Comparison of ENCODE assay signal across 21 cellular contexts in the genomic region with DNA sequence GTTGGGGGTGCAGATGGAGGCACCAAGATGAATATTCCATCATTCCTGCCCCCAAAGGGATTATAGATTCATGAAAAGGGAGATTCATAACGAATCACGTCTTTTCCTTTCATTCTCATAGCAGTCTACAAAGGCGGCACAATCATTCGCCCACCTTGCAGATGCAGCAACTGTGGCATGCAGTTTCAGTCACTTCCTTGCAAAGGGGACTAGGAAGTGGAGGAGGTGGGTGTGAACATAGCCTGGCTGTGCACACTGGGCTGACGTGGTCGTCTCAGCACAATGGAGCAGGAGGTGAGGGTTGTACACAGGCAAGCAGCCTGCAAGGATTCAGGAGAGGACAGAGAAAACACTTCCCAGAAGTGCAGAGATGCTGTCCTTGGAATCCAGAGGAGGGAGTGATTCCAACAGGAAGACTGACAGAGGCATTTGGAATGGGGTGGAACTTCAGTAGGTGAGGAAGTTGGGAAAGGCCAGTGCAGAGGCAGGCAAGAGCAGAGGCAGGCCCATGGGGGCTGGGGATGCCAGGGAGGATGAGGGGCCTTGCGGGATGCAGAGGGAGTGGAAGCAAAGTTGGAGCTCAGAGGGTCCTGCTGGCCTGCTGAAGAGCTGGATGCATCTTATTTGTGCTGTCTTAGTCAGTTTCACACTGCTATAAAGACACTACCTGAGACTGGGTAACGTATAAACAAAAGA.
"Had no signal": no experiment of that assay in that cellular context is flagged by ENCODE, and none has a peak within 500 bp of the region (broad histone marks: within the 10 kb centered on the region; RNA-seq: fewer than 3 reads in every experiment).

No MANE protein-coding gene starts in this region.

- ATAC-seq: mucosa of descending colon; stimulated activated naive B cell treated with anti-CD40 and anti-IgM and Interleukin-4, amounts not matched to agents 10 μg/mL and 1 μg/mL and 100 μg/mL, for 72 hours; T-helper 17 cell had no signal

- DNase-seq: activated B cell treated with CpG ODN at 0.5 μM for 24 hours; activated CD4-positive, alpha-beta memory T cell treated with anti-CD3 and anti-CD28 coated beads for 36 hours; activated CD4-positive, alpha-beta T cell treated with anti-CD3 and anti-CD28 coated beads for 48 hours; activated naive CD4-positive, alpha-beta T cell treated with Interleukin-2 at 50 U/mL for 16 hours; activated naive CD8-positive, alpha-beta T cell treated with anti-CD3 and anti-CD28 coated beads, Interleukin-2, amount 10 ng/mL, durations not matched to agents 7 days and 5 days; heart right ventricle; mucosa of descending colon; ovary; stimulated activated CD4-positive, alpha-beta T cell treated with anti-CD3 and anti-CD28 coated beads, Interleukin-12 subunit alpha, Interleukin-12 subunit beta, amount 100 ng/mL, for 4 hours; stimulated activated naive B cell treated with anti-CD40 and anti-IgM and Interleukin-4, amounts not matched to agents 10 μg/mL and 1 μg/mL and 100 μg/mL, for 72 hours; SW 1271; T-helper 17 cell; testis; trophoblast cell had no signal

- H3K4me1 ChIP-seq: prostate gland, right atrium auricular region, testis, vagina had no signal

- H3K36me3 ChIP-seq: cardiac muscle cell, heart right ventricle, ovary, prostate gland, right atrium auricular region, vagina had no signal

- H3K4me3 ChIP-seq: cardiac muscle cell, heart right ventricle, mucosa of descending colon, ovary, prostate gland, right atrium auricular region, SK-N-MC, testis, vagina had no signal

- H3K9me3 ChIP-seq: ovary, prostate gland, testis, vagina had no signal

- H3K27me3 Mint-ChIP-seq: activated CD4-positive, alpha-beta memory T cell treated with anti-CD3 and anti-CD28 coated beads for 36 hours; T-helper 17 cell had no signal

- H3K27me3 ChIP-seq: cardiac muscle cell, ovary, right atrium auricular region, testis, vagina had no signal

- H3K4me1 Mint-ChIP-seq: activated B cell treated with CpG ODN at 0.5 μM for 24 hours, memory B cell had no signal

- H3K4me3 Mint-ChIP-seq: activated B cell treated with CpG ODN at 0.5 μM for 24 hours; activated CD4-positive, alpha-beta memory T cell treated with anti-CD3 and anti-CD28 coated beads for 36 hours; activated naive CD8-positive, alpha-beta T cell treated with anti-CD3 and anti-CD28 coated beads, Interleukin-2, amount 10 ng/mL, durations not matched to agents 7 days and 5 days; memory B cell; stimulated activated naive B cell treated with anti-CD40 and anti-IgM and Interleukin-4, amounts not matched to agents 10 μg/mL and 1 μg/mL and 100 μg/mL, for 72 hours; T-helper 17 cell had no signal

- H3K27ac ChIP-seq: cardiac muscle cell, epithelial cell of prostate, heart right ventricle, ovary, prostate gland, right atrium auricular region, SK-N-MC, testis, vagina had no signal

- H3K27ac Mint-ChIP-seq: activated B cell treated with CpG ODN at 0.5 μM for 24 hours; activated CD4-positive, alpha-beta memory T cell treated with anti-CD3 and anti-CD28 coated beads for 36 hours; activated naive CD8-positive, alpha-beta T cell treated with anti-CD3 and anti-CD28 coated beads, Interleukin-2, amount 10 ng/mL, durations not matched to agents 7 days and 5 days; memory B cell; stimulated activated naive B cell treated with anti-CD40 and anti-IgM and Interleukin-4, amounts not matched to agents 10 μg/mL and 1 μg/mL and 100 μg/mL, for 72 hours; T-helper 17 cell had no signal
